Comparison of ENCODE assay signal across 10 cellular contexts in genomic region chr19:38266981-38267597, GRCh38. TPM values are rescaled to one million over a fixed set of nuclear protein-coding genes. Genes with fewer than 3 reads are reported as not detected.
A peak's percentile ranks its signal among the peaks of the same experiment; 100 is the strongest.
DNase-seq lines count a peak whose midpoint lies in the region; ATAC-seq and TF ChIP-seq lines count a peak whose summit lies in the region.
"Had no signal": no experiment of that assay in that cellular context is flagged by ENCODE, and none has a peak within 500 bp of the region (broad histone marks: within the 10 kb centered on the region; RNA-seq: fewer than 3 reads in every experiment).

No MANE protein-coding gene starts in this region.

- peak overlapping the region; percentile 88 to 99 (median 96); a peak in 21 of 22 replicates for H3K4me2 ChIP-seq in BLaER1 treated with 17β-estradiol and CSF1 and Interleukin-3, amounts not matched to agents 10 nM and 100 nM
- peak overlapping the region; percentile 99 for H3K4me2 ChIP-seq in Loucy (ENCODE audit: low read depth, low read length, poor library complexity, severe bottlenecking)

- TF ChIP-seq CTCF in Loucy (conservative IDR thresholded peaks at IDR 0.05; ENCODE audit: low read length) = no peak

- peaks cover 11% of the 10 kb centered on the region for H3F3A ChIP-seq in Loucy (ENCODE audit: low read depth)

- no peaks in the 10 kb centered on the region for H3K27me3 Mint-ChIP-seq in dendritic cell treated with granulocyte-macrophage colony-stimulating factor and Interleukin-4, amounts not matched to agents 40 ng/mL and 50 ng/mL, for 4 days
- H3K27me3 Mint-ChIP-seq in naive B cell = no peaks in the 10 kb centered on the region

- no peak overlapping the region for H2AFZ ChIP-seq in Loucy (ENCODE audit: low read length)

- peak overlapping the region; percentile 98 for H3K27ac Mint-ChIP-seq in dendritic cell treated with granulocyte-macrophage colony-stimulating factor and Interleukin-4, amounts not matched to agents 40 ng/mL and 50 ng/mL, for 4 days
- H3K27ac Mint-ChIP-seq in naive B cell = peak overlapping the region in 3 of 6 donors; percentile 33 to 80 (median 70)

- H4K20me1 ChIP-seq in BLaER1 treated with 17β-estradiol and CSF1 and Interleukin-3, amounts not matched to agents 10 nM and 100 nM = peaks cover 0 to 51% (median 6%) of the 10 kb centered on the region in 11 experiments; a peak in 9 of 22 replicates
- peaks cover 40% of the 10 kb centered on the region for H4K20me1 ChIP-seq in Loucy (ENCODE audit: insufficient read depth, low read length, poor library complexity, severe bottlenecking)

- no peaks in the 10 kb centered on the region for H3K9me3 Mint-ChIP-seq in dendritic cell treated with granulocyte-macrophage colony-stimulating factor and Interleukin-4, amounts not matched to agents 40 ng/mL and 50 ng/mL, for 4 days
- H3K9me3 Mint-ChIP-seq in naive B cell = no peaks in the 10 kb centered on the region

- peaks cover 72% of the 10 kb centered on the region for H3K79me2 ChIP-seq in Loucy (ENCODE audit: insufficient read depth, low read length)

- H3K9me2 ChIP-seq in Loucy (replicated peaks; ENCODE audit: low read depth, low read length) = no peaks in the 10 kb centered on the region

- DNase-seq in naive B cell (no peak), H7 (no peak), SHP77 (lab: John Stamatoyannopoulos, UW) (no peak), SW 1271 (lab: John Stamatoyannopoulos, UW) (no peak)
- DNase-seq: uterus had no signal

- H3K4me3 ChIP-seq in BLaER1 treated with 17β-estradiol and CSF1 and Interleukin-3, amounts not matched to agents 10 nM and 100 nM = no peak overlapping the region
- peak overlapping the region; percentile 88 for H3K4me3 ChIP-seq in Loucy (ENCODE audit: low read length, poor library complexity, severe bottlenecking)
- H3K4me3 ChIP-seq in H7 (ENCODE audit: insufficient read depth, low read depth, low read length) = no peak overlapping the region
- H3K4me3 ChIP-seq: uterus had no signal

- peaks cover 80% of the 10 kb centered on the region for H3K4me1 Mint-ChIP-seq in dendritic cell treated with granulocyte-macrophage colony-stimulating factor and Interleukin-4, amounts not matched to agents 40 ng/mL and 50 ng/mL, for 4 days (ENCODE audit: low read depth)
- peaks cover 47 to 61% (median 57%) of the 10 kb centered on the region in 3 donors for H3K4me1 Mint-ChIP-seq in naive B cell

- peaks cover 0 to 11% (median 0%) of the 10 kb centered on the region in 11 experiments; a peak in 6 of 22 replicates for H3K36me3 ChIP-seq in BLaER1 treated with 17β-estradiol and CSF1 and Interleukin-3, amounts not matched to agents 10 nM and 100 nM
- H3K36me3 ChIP-seq in Loucy (ENCODE audit: insufficient read depth, low read length) (no peaks in the 10 kb centered on the region), H7 (replicated peaks; ENCODE audit: control insufficient read depth, insufficient read depth, low read length) (no peaks in the 10 kb centered on the region; the same call in none of the 2 replicates)
- H3K36me3 ChIP-seq: uterus had no signal

- no peaks in the 10 kb centered on the region for H3K27me3 ChIP-seq in BLaER1 treated with 17β-estradiol and CSF1 and Interleukin-3, amounts not matched to agents 10 nM and 100 nM
- no peaks in the 10 kb centered on the region for H3K27me3 ChIP-seq in Loucy (ENCODE audit: insufficient read depth, low read length, poor library complexity, severe bottlenecking)
- H3K27me3 ChIP-seq in H7 (ENCODE audit: control insufficient read depth, insufficient read depth, low read length) = no peaks in the 10 kb centered on the region
- H3K27me3 ChIP-seq: uterus had no signal

- H3K4me3 Mint-ChIP-seq in dendritic cell treated with granulocyte-macrophage colony-stimulating factor and Interleukin-4, amounts not matched to agents 40 ng/mL and 50 ng/mL, for 4 days = peak overlapping the region; percentile 99
- H3K4me3 Mint-ChIP-seq in naive B cell = peak overlapping the region in 5 of 8 donors; percentile 32 to 89 (median 49)

- no peaks in the 10 kb centered on the region for H3K9me3 ChIP-seq in BLaER1 treated with 17β-estradiol and CSF1 and Interleukin-3, amounts not matched to agents 10 nM and 100 nM (replicated peaks in 1 of 11)
- no peaks in the 10 kb centered on the region for H3K9me3 ChIP-seq in Loucy (ENCODE audit: insufficient read depth, low read depth, low read length)
- H3K9me3 ChIP-seq: uterus had no signal

- H3K27ac ChIP-seq in BLaER1 treated with 17β-estradiol and CSF1 and Interleukin-3, amounts not matched to agents 10 nM and 100 nM = no peak overlapping the region
- H3K27ac ChIP-seq: uterus had no signal

- ATAC-seq in naive B cell (ENCODE audit: low read depth in 2 of 2) (no peak), HG03469 (IDR thresholded peaks at IDR 0.05; ENCODE audit: unreplicated experiment) (no peak)

- peaks cover 75% of the 10 kb centered on the region for H3K36me3 Mint-ChIP-seq in dendritic cell treated with granulocyte-macrophage colony-stimulating factor and Interleukin-4, amounts not matched to agents 40 ng/mL and 50 ng/mL, for 4 days (ENCODE audit: low read depth)
- H3K36me3 Mint-ChIP-seq in naive B cell = no peaks in the 10 kb centered on the region

- intact Hi-C loops in dendritic cell treated with granulocyte-macrophage colony-stimulating factor and Interleukin-4, amounts not matched to agents 40 ng/mL and 50 ng/mL, for 4 days (cut with micrococcal nuclease) = no loop called here

- peak overlapping the region in 5 of 11 experiments; percentile 7 to 58 (median 22); a peak in 3 of 22 replicates for H3K9ac ChIP-seq in BLaER1 treated with 17β-estradiol and CSF1 and Interleukin-3, amounts not matched to agents 10 nM and 100 nM
- H3K9ac ChIP-seq in Loucy (ENCODE audit: low read depth, low read length, poor library complexity, severe bottlenecking) = peak overlapping the region; percentile 98

- peaks cover 43 to 85% (median 78%) of the 10 kb centered on the region in 10 experiments for H3K4me1 ChIP-seq in BLaER1 treated with 17β-estradiol and CSF1 and Interleukin-3, amounts not matched to agents 10 nM and 100 nM
- H3K4me1 ChIP-seq in Loucy (ENCODE audit: insufficient read depth, low read length, poor library complexity, severe bottlenecking) = peaks cover 59% of the 10 kb centered on the region
- H3K4me1 ChIP-seq: uterus had no signal

RNA-seq across cellular contexts. Expression of gene SPINT2, which starts 2.7 kb away (rescaled TPM):
- 100 to 1,000 TPM; 163 to 235 (median 190) TPM for polyA plus RNA-seq in naive B cell (ENCODE audit: low read depth in 6 of 6)
- 143 and 153 TPM in 2 replicates for total RNA-seq in H7 (2014; rRNA removed; shearing (Covaris generic))

RNA-seq across cellular contexts. Expression of gene PPP1R14A, which starts 10.9 kb away (rescaled TPM):
- 10 to 100 TPM; 25.4 to 88.1 (median 58.8) TPM for polyA plus RNA-seq in naive B cell (ENCODE audit: low read depth in 6 of 6)
- total RNA-seq in H7 (2014; rRNA removed; shearing (Covaris generic)) = 3.5 and 3.7 TPM in 2 replicates

RNA-seq across cellular contexts. Expression of gene C19orf33, which starts 37.0 kb away (rescaled TPM):
- 1 to 10 TPM in 3 of 6 donors, not detected in 3; 1.1 to 3.9 (median 1.2) TPM for polyA plus RNA-seq in naive B cell (ENCODE audit: low read depth in 6 of 6)
- 5.1 and 11.1 TPM in 2 replicates for total RNA-seq in H7 (2014; rRNA removed; shearing (Covaris generic))

RNA-seq across cellular contexts. Expression of gene DPF1, which starts 43.1 kb away (rescaled TPM):
- polyA plus RNA-seq in naive B cell (ENCODE audit: low read depth in 6 of 6) = under 1 TPM in 2 of 6 donors, not detected in 4; 0.20 to 0.41 TPM
- total RNA-seq in H7 (2014; rRNA removed; shearing (Covaris generic)) = 3.0 and 5.5 TPM in 2 replicates
- total RNA-seq: omental fat pad had no signal

RNA-seq across cellular contexts. Expression of gene YIF1B, which starts 48.7 kb away (rescaled TPM):
- 10 to 100 TPM; 19.7 to 33.4 (median 23.2) TPM for polyA plus RNA-seq in naive B cell (ENCODE audit: low read depth in 6 of 6)
- total RNA-seq in H7 (2014; rRNA removed; shearing (Covaris generic)) = 114 and 147 TPM in 2 replicates
